In genomic region chr17:50443492-50444051, GRCh38 we compare ENCODE assay signal across 13 cellular contexts.
A peak's percentile ranks its signal among the peaks of the same experiment; 100 is the strongest.
DNase-seq lines count a peak whose midpoint lies in the region; ATAC-seq and TF ChIP-seq lines count a peak whose summit lies in the region.
"Had no signal": no experiment of that assay in that cellular context is flagged by ENCODE, and none has a peak within 500 bp of the region (broad histone marks: within the 10 kb centered on the region; RNA-seq: fewer than 3 reads in every experiment).

No MANE protein-coding gene starts in this region.

- TF ChIP-seq CTCF in fibroblast of pulmonary artery (IDR thresholded peaks at IDR 0.05; ENCODE audit: low read length, missing control alignments) (no peak), parathyroid adenoma (IDR thresholded peaks at IDR 0.05) (no peak)

- DNase-seq in EH (ENCODE audit: low read depth), result peak; percentile 10
- DNase-seq in NCI-H69 (lab: John Stamatoyannopoulos, UW), result peak; percentile 62
- DNase-seq in fibroblast of pulmonary artery (ENCODE audit: low read depth), result peak; percentile 27
- DNase-seq in CD1c-positive myeloid dendritic cell (ENCODE audit: extremely low spot score), result no peak
- no peak for DNase-seq in stimulated activated CD4-positive, alpha-beta T cell treated with anti-CD3 and anti-CD28 coated beads, Interleukin-2, amount 100 ng/mL, for 24 hours
- DNase-seq: activated B cell treated with CpG ODN at 0.5 μM for 24 hours, amniotic stem cell, NCI-H526 treated with DMSO at 0.1 percent for 48 hours had no signal

- ATAC-seq in GM19351 (IDR thresholded peaks at IDR 0.05; ENCODE audit: unreplicated experiment) (no peak), GM21447 (IDR thresholded peaks at IDR 0.05; ENCODE audit: unreplicated experiment) (no peak)
- ATAC-seq: stimulated activated effector memory CD8-positive, alpha-beta T cell treated with anti-CD3 and anti-CD28 coated beads, Interleukin-12 subunit alpha, Interleukin-12 subunit beta, amount 100 ng/mL, for 72 hours had no signal

- peak overlapping the region; percentile 65 for H3K27ac ChIP-seq in parathyroid adenoma
- H3K27ac ChIP-seq: BLaER1 had no signal

- peak overlapping the region; percentile 14 for H2AFZ ChIP-seq in parathyroid adenoma

- H3K36me3 ChIP-seq in parathyroid adenoma (ENCODE audit: control insufficient read depth, insufficient read depth, low read length), result no peaks in the 10 kb centered on the region

- H3K4me3 ChIP-seq in fibroblast of pulmonary artery (replicated peaks; ENCODE audit: low read depth, low read length) (no peak overlapping the region), parathyroid adenoma (ENCODE audit: low read depth, low read length) (no peak overlapping the region)
- H3K4me3 ChIP-seq: BLaER1 had no signal

- H3K27me3 ChIP-seq in parathyroid adenoma (ENCODE audit: control insufficient read depth, insufficient read depth, low read length), result no peaks in the 10 kb centered on the region
- H3K27me3 ChIP-seq: BLaER1 had no signal

- no peak overlapping the region for H3K9ac ChIP-seq in parathyroid adenoma
- H3K9ac ChIP-seq: BLaER1 had no signal

- H3K4me1 ChIP-seq in parathyroid adenoma, result peaks cover 13% of the 10 kb centered on the region
- H3K4me1 ChIP-seq: BLaER1 had no signal

- H3K79me2 ChIP-seq in parathyroid adenoma, result peaks cover 20% of the 10 kb centered on the region

- no peaks in the 10 kb centered on the region for H3K9me3 ChIP-seq in parathyroid adenoma (ENCODE audit: control insufficient read depth, low read length)
- H3K9me3 ChIP-seq: BLaER1 had no signal

- H3K4me2 ChIP-seq in parathyroid adenoma (ENCODE audit: low read length), result peak overlapping the region; percentile 20
- H3K4me2 ChIP-seq: BLaER1 had no signal

Comparison
In these comparisons a context has a peak if more than half of its experiments do, and no peak if none do; other contexts are left out.
1. DNase-seq: peak in EH (single experiment), NCI-H69 (single experiment) and fibroblast of pulmonary artery (single experiment); none in CD1c-positive myeloid dendritic cell (single experiment) and stimulated activated CD4-positive, alpha-beta T cell treated with anti-CD3 and anti-CD28 coated beads, Interleukin-2, amount 100 ng/mL, for 24 hours (0 of 2).